ENCODE assay signal across 8 cellular contexts in the genomic region with DNA sequence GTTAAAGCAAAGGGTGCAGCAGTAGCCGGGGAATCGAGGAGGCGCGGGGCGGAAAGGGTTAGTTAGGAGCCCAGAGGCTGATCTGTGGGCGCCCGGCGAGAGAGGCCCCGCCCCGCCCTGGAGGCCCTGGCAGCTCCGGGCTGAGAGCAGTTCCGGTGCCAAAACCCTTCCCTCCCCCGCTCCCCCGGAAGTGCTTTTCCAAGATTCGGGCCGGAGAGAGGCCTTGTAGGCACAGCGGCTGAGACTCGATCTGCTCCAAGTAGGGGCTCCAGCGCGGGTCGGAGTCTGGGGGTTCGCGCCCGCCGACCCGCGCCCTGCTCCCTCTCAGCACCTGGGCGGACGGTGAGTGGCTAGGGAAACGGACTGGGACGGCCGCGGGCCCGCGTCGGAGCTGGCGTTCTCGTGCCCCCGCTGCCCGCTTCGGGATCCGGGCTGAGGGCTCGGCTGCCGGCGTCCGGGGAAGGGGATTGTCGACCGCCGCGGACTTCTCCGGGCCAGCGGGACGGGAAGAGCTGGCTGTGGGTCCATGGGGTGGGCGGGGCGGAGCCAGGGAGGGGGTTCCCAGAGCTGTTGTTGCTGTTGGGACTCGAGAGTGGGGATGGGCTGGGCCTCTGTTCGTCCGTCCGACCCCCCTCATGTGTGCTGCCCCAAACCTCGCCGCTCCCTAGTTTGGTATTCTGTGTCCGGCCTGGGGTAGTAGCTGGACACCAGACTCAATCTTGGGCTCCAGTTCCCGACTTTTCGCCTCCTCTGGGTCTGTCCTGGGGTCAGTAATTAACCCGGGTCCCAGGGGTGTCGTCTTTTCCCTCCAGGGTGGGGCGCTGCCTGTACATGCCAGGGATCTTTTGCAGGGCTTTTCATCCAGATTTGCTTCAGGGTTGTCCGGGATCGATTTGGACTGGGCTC. TPM values are rescaled to one million over a fixed set of nuclear protein-coding genes. Genes with fewer than 3 reads are reported as not detected.
DNase-seq lines count a peak whose midpoint lies in the region; ATAC-seq and TF ChIP-seq lines count a peak whose summit lies in the region.

A gene with protein sequence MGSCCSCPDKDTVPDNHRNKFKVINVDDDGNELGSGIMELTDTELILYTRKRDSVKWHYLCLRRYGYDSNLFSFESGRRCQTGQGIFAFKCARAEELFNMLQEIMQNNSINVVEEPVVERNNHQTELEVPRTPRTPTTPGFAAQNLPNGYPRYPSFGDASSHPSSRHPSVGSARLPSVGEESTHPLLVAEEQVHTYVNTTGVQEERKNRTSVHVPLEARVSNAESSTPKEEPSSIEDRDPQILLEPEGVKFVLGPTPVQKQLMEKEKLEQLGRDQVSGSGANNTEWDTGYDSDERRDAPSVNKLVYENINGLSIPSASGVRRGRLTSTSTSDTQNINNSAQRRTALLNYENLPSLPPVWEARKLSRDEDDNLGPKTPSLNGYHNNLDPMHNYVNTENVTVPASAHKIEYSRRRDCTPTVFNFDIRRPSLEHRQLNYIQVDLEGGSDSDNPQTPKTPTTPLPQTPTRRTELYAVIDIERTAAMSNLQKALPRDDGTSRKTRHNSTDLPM (plus strand): TSS at position 200 of the 906 bp plus-strand sequence. CDS start 98,643 bp downstream, outside the sequence.

- peak within 1 kb of the TSS; percentile 80 for H3K27ac ChIP-seq in colonic mucosa

- CTCF ChIA-PET in BJ (lab: Yijun Ruan, JAX) = interaction anchor here (0.6 to 2.1 kb wide), 10 partner anchors 12 to 182 kb away, joined by 3 to 5 read pairs (median 3); no protein-coding TSS in a partner anchor

- H3K9ac ChIP-seq in colonic mucosa (ENCODE audit: low read depth in 2 of 2, low read length in 2 of 2) = peak within 1 kb of the TSS; percentile 89 to 98

- intact Hi-C loops in colonic mucosa (cut with DNase I) = loop anchor here (5.0 to 10.0 kb wide), 2 partner anchors 102 to 106 kb away; no protein-coding TSS in a partner anchor

- H3K4me3 ChIP-seq in BJ (ENCODE audit: low read depth, low read length) = peak within 1 kb of the TSS; percentile 59
- peak within 1 kb of the TSS; percentile 82 for H3K4me3 ChIP-seq in colonic mucosa

- H3K9me3 ChIP-seq in colonic mucosa = no peaks in the 10 kb centered on the region

- ATAC-seq in HG03442 (IDR thresholded peaks at IDR 0.05; ENCODE audit: unreplicated experiment) = peak; percentile 96

- H3K4me1 ChIP-seq in colonic mucosa = peaks cover 7% of the 10 kb centered on the region

- TF ChIP-seq CTCF in BJ (IDR thresholded peaks at IDR 0.05; ENCODE audit: insufficient read depth, low read depth, low read length) (peak; percentile 50), colonic mucosa (IDR thresholded peaks at IDR 0.05) (no peak)

- POLR2A ChIA-PET in BJ (lab: Charles Lee) = no interaction called here

- DNase-seq in BJ (ENCODE audit: low read depth) (no peak), GM19238 (ENCODE audit: insufficient read length, low spot score) (peak; percentile 89), NCI-H510A treated with DMSO at 0.1 percent for 48 hours (lab: John Stamatoyannopoulos, UW) (peak; percentile 93), colonic mucosa (peak; percentile 95), left kidney (ENCODE audit: low read depth, low spot score) (peak; percentile 98)
- DNase-seq in activated CD4-positive, alpha-beta T cell treated with anti-CD3 and anti-CD28 coated beads for 4 hours = peak; percentile 82
- DNase-seq in stimulated activated CD4-positive, alpha-beta T cell treated with anti-CD3 and anti-CD28 coated beads, Interleukin-2, amount 100 ng/mL, for 24 hours = peak; percentile 90 to 91

- no peaks in the 10 kb centered on the region for H3K27me3 ChIP-seq in BJ (ENCODE audit: control insufficient read depth, insufficient read depth, low read length)
- no peaks in the 10 kb centered on the region for H3K27me3 ChIP-seq in colonic mucosa

- H3K36me3 ChIP-seq in BJ (ENCODE audit: control insufficient read depth, insufficient read depth, low read length) = no peaks in the 10 kb centered on the region
- H3K36me3 ChIP-seq in colonic mucosa = no peaks in the 10 kb centered on the region

RNA-seq across cellular contexts. Expression of the gene that starts here (rescaled TPM):
- 16.6 and 28.3 TPM in 2 replicates for polyA plus RNA-seq in BJ (2011; rRNA removed)
- polyA minus RNA-seq in BJ (2011; rRNA and poly(A)+ RNA removed) = 22.2 and 24.8 TPM in 2 replicates
- 10 to 100 TPM; 22.4 to 28.4 TPM for total RNA-seq in colonic mucosa
